In genomic region chrX:3184176-3184930, GRCh38 we compare ENCODE assay signal across 14 cellular contexts.
DNase-seq lines count a peak whose midpoint lies in the region; ATAC-seq lines count a peak whose summit lies in the region.
"Had no signal": no experiment of that assay in that cellular context is flagged by ENCODE, and none has a peak within 500 bp of the region (broad histone marks: within the 10 kb centered on the region; RNA-seq: fewer than 3 reads in every experiment).

No MANE protein-coding gene starts in this region.

- H3K4me3 ChIP-seq in skeletal muscle cell (ENCODE audit: low read depth, low read length) = no peak overlapping the region

- POLR2A ChIA-PET in T-cell (lab: Charles Lee) = no interaction called here

- CTCF ChIA-PET in T-cell (lab: Charles Lee) = no interaction called here

- DNase-seq in GM04504 (ENCODE audit: low read depth) (peak; percentile 89), amniotic epithelial cell (ENCODE audit: low read depth) (peak; percentile 93), left cardiac atrium (no peak), skeletal muscle cell (ENCODE audit: low read depth) (peak; percentile 49), T-cell (no peak), NCI-H524 (lab: John Stamatoyannopoulos, UW) (no peak)
- no peak for DNase-seq in activated effector memory CD4-positive, alpha-beta T cell treated with anti-CD3 and anti-CD28 coated beads, Interleukin-2, amount 50 U/mL, for 16 hours
- DNase-seq: activated CD4-positive, alpha-beta T cell treated with anti-CD3 and anti-CD28 coated beads, Interleukin-2, amount 50 U/mL, for 48 hours; endodermal cell; naive B cell; NCI-H1105; NCI-H526 treated with DMSO at 0.1 percent for 48 hours had no signal

- H3K4me1 Mint-ChIP-seq in T-cell = no peaks in the 10 kb centered on the region
- H3K4me1 Mint-ChIP-seq: activated naive CD4-positive, alpha-beta T cell treated with anti-CD3 and anti-CD28 coated beads, Interleukin-2, amount 50 U/mL, for 24 hours; endodermal cell; naive B cell had no signal

- ATAC-seq in left cardiac atrium (peak; percentile 64 to 74), T-cell (replicated peaks in 1 of 4) (no peak), GM19467 (IDR thresholded peaks at IDR 0.05; ENCODE audit: unreplicated experiment) (no peak)

- H3K27ac Mint-ChIP-seq in T-cell = no peak overlapping the region
- H3K27ac Mint-ChIP-seq: activated naive CD4-positive, alpha-beta T cell treated with anti-CD3 and anti-CD28 coated beads, Interleukin-2, amount 50 U/mL, for 24 hours; endodermal cell; naive B cell had no signal

- H3K4me3 Mint-ChIP-seq in T-cell = no peak overlapping the region
- H3K4me3 Mint-ChIP-seq: activated naive CD4-positive, alpha-beta T cell treated with anti-CD3 and anti-CD28 coated beads, Interleukin-2, amount 50 U/mL, for 24 hours; endodermal cell; naive B cell had no signal

- no peaks in the 10 kb centered on the region for H3K36me3 Mint-ChIP-seq in T-cell
- H3K36me3 Mint-ChIP-seq: activated naive CD4-positive, alpha-beta T cell treated with anti-CD3 and anti-CD28 coated beads, Interleukin-2, amount 50 U/mL, for 24 hours; naive B cell had no signal

- intact Hi-C loops in left cardiac atrium (cut with DNase I) = no loop called here

- H3K9me3 Mint-ChIP-seq in T-cell = peaks cover 0 to 5% (median 3%) of the 10 kb centered on the region in 3 donors
- H3K9me3 Mint-ChIP-seq: activated naive CD4-positive, alpha-beta T cell treated with anti-CD3 and anti-CD28 coated beads, Interleukin-2, amount 50 U/mL, for 24 hours had no signal

- no peaks in the 10 kb centered on the region for H3K27me3 Mint-ChIP-seq in T-cell
- H3K27me3 Mint-ChIP-seq: activated naive CD4-positive, alpha-beta T cell treated with anti-CD3 and anti-CD28 coated beads, Interleukin-2, amount 50 U/mL, for 24 hours; naive B cell had no signal

Comparison
In these comparisons a context has a peak if more than half of its experiments do, and no peak if none do; other contexts are left out.
1. DNase-seq: peak in GM04504 (single experiment), amniotic epithelial cell (single experiment) and skeletal muscle cell (single experiment); none in left cardiac atrium (single experiment), T-cell (0 of 34), activated effector memory CD4-positive, alpha-beta T cell treated with anti-CD3 and anti-CD28 coated beads, Interleukin-2, amount 50 U/mL, for 16 hours (single experiment) and NCI-H524 (0 of 2).
2. ATAC-seq: peak in left cardiac atrium (2 of 2); none in T-cell (0 of 4) and GM19467 (single experiment).